In the genomic region with DNA sequence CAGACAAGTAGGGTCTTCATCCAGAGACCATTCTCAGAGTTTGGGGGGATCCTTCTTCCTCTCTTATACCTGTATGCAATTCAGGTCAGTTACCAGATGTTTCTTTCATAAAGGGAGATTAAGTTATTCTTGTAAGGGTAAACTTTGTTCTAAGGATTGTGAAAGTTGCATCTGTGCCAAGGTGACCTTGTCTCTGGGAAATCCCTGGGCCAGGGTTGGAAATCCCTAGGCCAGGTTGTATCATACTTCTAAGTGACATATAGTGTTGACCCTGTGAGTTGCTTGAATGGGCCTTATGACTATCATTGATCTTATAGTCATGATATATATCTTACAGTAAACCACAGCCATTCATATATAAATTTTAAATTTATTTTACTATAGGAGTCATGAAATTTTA, we compare ENCODE assay signal across 35 cellular contexts.
A peak's percentile ranks its signal among the peaks of the same experiment; 100 is the strongest.
DNase-seq lines count a peak whose midpoint lies in the region; ATAC-seq and TF ChIP-seq lines count a peak whose summit lies in the region.
"Had no signal": no experiment of that assay in that cellular context is flagged by ENCODE, and none has a peak within 500 bp of the region (broad histone marks: within the 10 kb centered on the region; RNA-seq: fewer than 3 reads in every experiment).

No MANE protein-coding gene starts in this region.

- H3F3A ChIP-seq in GM23338 (replicated peaks; ENCODE audit: low read depth) (no peaks in the 10 kb centered on the region), MM.1S (ENCODE audit: insufficient read depth, low read length) (no peaks in the 10 kb centered on the region)

- no peaks in the 10 kb centered on the region for H3K4me1 Mint-ChIP-seq in MCF 10A (ENCODE audit: insufficient read depth, unreplicated experiment)
- H3K4me1 Mint-ChIP-seq in GM23338 = no peaks in the 10 kb centered on the region
- peaks cover 9% of the 10 kb centered on the region; the same call in 1 of the 2 replicates for H3K4me1 Mint-ChIP-seq in WTC11
- H3K4me1 Mint-ChIP-seq: B cell; CD14-positive monocyte; CD4-positive, alpha-beta memory T cell; CD4-positive, CD25-positive, alpha-beta regulatory T cell; CD8-positive, alpha-beta memory T cell had no signal

- H3K27ac Mint-ChIP-seq in MCF 10A (ENCODE audit: low read depth, unreplicated experiment) (no peak overlapping the region), GM23338 (no peak overlapping the region), WTC11 (no peak overlapping the region)
- H3K27ac Mint-ChIP-seq: B cell; CD14-positive monocyte; CD4-positive, alpha-beta memory T cell; CD4-positive, alpha-beta T cell; CD8-positive, alpha-beta memory T cell; CD8-positive, alpha-beta T cell had no signal

- DNase-seq in mammary epithelial cell (no peak), MCF 10A (ENCODE audit: unreplicated experiment) (no peak), GM23338 (ENCODE audit: low spot score) (no peak), MM.1S (peak; percentile 52), neuronal stem cell (ENCODE audit: low spot score) (no peak), tibial artery (no peak), WTC11 (ENCODE audit: low spot score) (no peak), NCI-H1105 treated with DMSO at 0.1 percent for 48 hours (lab: John Stamatoyannopoulos, UW) (no peak)
- DNase-seq: 8988T; ACHN; AML-193; BE2C; C1 segment of cervical spinal cord; Caco-2; Calu3; CD4-positive, alpha-beta memory T cell; CD4-positive, alpha-beta T cell; CD4-positive, CD25-positive, alpha-beta regulatory T cell; CD8-positive, alpha-beta memory T cell; CD8-positive, alpha-beta T cell; COR-L47; DMS 273 treated with DMSO at 0.1 percent for 48 hours; DMS153; DMS53; DMS79; DMS79 treated with DMSO at 0.1 percent for 48 hours; DND-41; EL had no signal

- POLR2A ChIA-PET in MCF 10A (lab: Yijun Ruan, JAX) = no interaction called here
- POLR2A ChIA-PET in WTC11 (lab: Charles Lee) = no interaction called here

- no peak overlapping the region for H3K4ac ChIP-seq in neuronal stem cell (ENCODE audit: low read length)

- TF ChIP-seq CTCF in mammary epithelial cell (conservative IDR thresholded peaks at IDR 0.05 in 1 of 2, IDR thresholded peaks at IDR 0.05 in 1 of 2; ENCODE audit: extremely low read depth in 1 of 2, insufficient read depth in 1 of 2, low read depth in 1 of 2, low read length in 2 of 2) (no peak), MCF 10A (IDR thresholded peaks at IDR 0.05; ENCODE audit: unreplicated experiment) (no peak), GM23338 (conservative IDR thresholded peaks at IDR 0.05; ENCODE audit: low read depth in 2 of 2) (no peak), MM.1S (IDR thresholded peaks at IDR 0.05; ENCODE audit: low read length) (no peak), tibial artery (IDR thresholded peaks at IDR 0.05) (no peak), WTC11 (IDR thresholded peaks at IDR 0.05) (no peak)

- H3K23ac ChIP-seq in neuronal stem cell (ENCODE audit: low read depth, low read length, poor library complexity) = no peak overlapping the region

- no peak overlapping the region for H3K18ac ChIP-seq in neuronal stem cell (ENCODE audit: low read length)

- H3K9me3 Mint-ChIP-seq in MCF 10A (ENCODE audit: unreplicated experiment) = peaks cover 7% of the 10 kb centered on the region
- H3K9me3 Mint-ChIP-seq in GM23338 = no peaks in the 10 kb centered on the region; the same call in 2 of the 3 replicates
- H3K9me3 Mint-ChIP-seq in WTC11 = peaks cover 20% of the 10 kb centered on the region

- no peak overlapping the region for H3K14ac ChIP-seq in neuronal stem cell (ENCODE audit: low read length)

- no peak overlapping the region for H3K27ac ChIP-seq in mammary epithelial cell (ENCODE audit: insufficient read depth, low read depth, low read length)
- H3K27ac ChIP-seq in GM23338 (ENCODE audit: low read depth) = no peak overlapping the region
- peak overlapping the region; percentile 45; the same call in 1 of the 2 replicates for H3K27ac ChIP-seq in MM.1S (ENCODE audit: low read length)
- no peak overlapping the region for H3K27ac ChIP-seq in neuronal stem cell (replicated peaks; ENCODE audit: low read length)
- no peak overlapping the region for H3K27ac ChIP-seq in tibial artery
- H3K27ac ChIP-seq: 22Rv1; A549; BLaER1; BLaER1 treated with 17β-estradiol and CSF1 and Interleukin-3, amounts not matched to agents 10 nM and 100 nM; C4-2B had no signal

- H3K4me3 Mint-ChIP-seq in MCF 10A (ENCODE audit: unreplicated experiment) = no peak overlapping the region
- H3K4me3 Mint-ChIP-seq in GM23338 = no peak overlapping the region
- H3K4me3 Mint-ChIP-seq in WTC11 = no peak overlapping the region
- H3K4me3 Mint-ChIP-seq: B cell; CD14-positive monocyte; CD4-positive, alpha-beta memory T cell; CD4-positive, alpha-beta T cell; CD4-positive, CD25-positive, alpha-beta regulatory T cell; CD8-positive, alpha-beta memory T cell; CD8-positive, alpha-beta T cell had no signal

- no peak overlapping the region for H4K8ac ChIP-seq in neuronal stem cell (ENCODE audit: low read depth, low read length)

- H3K4me2 ChIP-seq in mammary epithelial cell (ENCODE audit: insufficient read depth, low read depth, low read length) = peak overlapping the region; percentile 18
- H3K4me2 ChIP-seq in GM23338 = no peak overlapping the region
- H3K4me2 ChIP-seq in MM.1S (ENCODE audit: low read depth, low read length) = 0 out of 2 replicates have a peak overlapping the region, but pooled peaks have one; percentile 18
- no peak overlapping the region for H3K4me2 ChIP-seq in neuronal stem cell (ENCODE audit: insufficient read depth, low read length, poor library complexity, severe bottlenecking)
- H3K4me2 ChIP-seq: A549; BLaER1; BLaER1 treated with 17β-estradiol and CSF1 and Interleukin-3, amounts not matched to agents 10 nM and 100 nM had no signal

- H3K4me3 ChIP-seq in mammary epithelial cell (replicated peaks in 1 of 3; ENCODE audit: insufficient read depth in 1 of 3, low read depth in 2 of 3, low read length in 3 of 3) = no peak overlapping the region
- no peak overlapping the region for H3K4me3 ChIP-seq in GM23338
- no peak overlapping the region for H3K4me3 ChIP-seq in MM.1S (ENCODE audit: low read length)
- no peak overlapping the region for H3K4me3 ChIP-seq in neuronal stem cell (ENCODE audit: low read length in 2 of 2)
- H3K4me3 ChIP-seq in tibial artery = no peak overlapping the region
- H3K4me3 ChIP-seq: A549; BLaER1; BLaER1 treated with 17β-estradiol and CSF1 and Interleukin-3, amounts not matched to agents 10 nM and 100 nM had no signal

- no peak overlapping the region for H3K9ac ChIP-seq in mammary epithelial cell (ENCODE audit: insufficient read depth, low read length)
- H3K9ac ChIP-seq in MM.1S (ENCODE audit: low read length) = no peak overlapping the region
- H3K9ac ChIP-seq in neuronal stem cell (ENCODE audit: low read depth, low read length, poor library complexity) = no peak overlapping the region
- H3K9ac ChIP-seq: BLaER1; BLaER1 treated with 17β-estradiol and CSF1 and Interleukin-3, amounts not matched to agents 10 nM and 100 nM had no signal

- H3K9me3 ChIP-seq in mammary epithelial cell (replicated peaks; ENCODE audit: insufficient read depth, low read length) (no peaks in the 10 kb centered on the region), MM.1S (replicated peaks; ENCODE audit: insufficient read depth, low read length) (no peaks in the 10 kb centered on the region), neuronal stem cell (replicated peaks in 1 of 2; ENCODE audit: control insufficient read depth in 2 of 2, insufficient read depth in 1 of 2, low read depth in 1 of 2, low read length in 2 of 2) (no peaks in the 10 kb centered on the region), tibial artery (no peaks in the 10 kb centered on the region)
- H3K9me3 ChIP-seq: A549; BE2C; BLaER1; BLaER1 treated with 17β-estradiol and CSF1 and Interleukin-3, amounts not matched to agents 10 nM and 100 nM; Caco-2 had no signal

- in situ Hi-C loops in mammary epithelial cell (cut with MboI; ENCODE audit: low sequenced_read_pairs in 2 of 2) = no loop called here

- H2BK120ac ChIP-seq in neuronal stem cell (ENCODE audit: low read depth, low read length) = no peak overlapping the region

- H3K4me1 ChIP-seq in mammary epithelial cell (ENCODE audit: insufficient read depth, low read length) = peaks cover 8% of the 10 kb centered on the region
- H3K4me1 ChIP-seq in GM23338 (ENCODE audit: insufficient read depth) = no peaks in the 10 kb centered on the region
- peaks cover 11% of the 10 kb centered on the region for H3K4me1 ChIP-seq in MM.1S (ENCODE audit: low read length)
- peaks cover 0 to 6% of the 10 kb centered on the region in 2 donors for H3K4me1 ChIP-seq in neuronal stem cell (ENCODE audit: control insufficient read depth in 2 of 2, insufficient read depth in 1 of 2, low read depth in 1 of 2, low read length in 2 of 2)
- no peaks in the 10 kb centered on the region for H3K4me1 ChIP-seq in tibial artery
- H3K4me1 ChIP-seq: A549; BE2C; BLaER1; BLaER1 treated with 17β-estradiol and CSF1 and Interleukin-3, amounts not matched to agents 10 nM and 100 nM had no signal

- no peak overlapping the region for H2AK5ac ChIP-seq in neuronal stem cell (ENCODE audit: low read depth, low read length)

- H4K91ac ChIP-seq in neuronal stem cell (ENCODE audit: low read depth, low read length, poor library complexity) = no peak overlapping the region

- H3K27me3 Mint-ChIP-seq in MCF 10A (ENCODE audit: insufficient read depth, unreplicated experiment) (no peaks in the 10 kb centered on the region), GM23338 (ENCODE audit: insufficient read depth, low read depth, poor library complexity) (peaks cover 4% of the 10 kb centered on the region), WTC11 (ENCODE audit: low read depth) (no peaks in the 10 kb centered on the region)
- H3K27me3 Mint-ChIP-seq: B cell; CD4-positive, alpha-beta T cell; CD4-positive, CD25-positive, alpha-beta regulatory T cell; CD8-positive, alpha-beta memory T cell had no signal

- intact Hi-C loops in mammary epithelial cell (cut with micrococcal nuclease) = no loop called here
- intact Hi-C loops in MCF 10A (cut with micrococcal nuclease) = no loop called here
- intact Hi-C loops in tibial artery (cut with DNase I; ENCODE audit: low total_unique reads) = no loop called here

- H3K79me2 ChIP-seq in mammary epithelial cell (ENCODE audit: insufficient read depth, low read length) (no peaks in the 10 kb centered on the region), GM23338 (replicated peaks; ENCODE audit: insufficient read depth) (no peaks in the 10 kb centered on the region), MM.1S (ENCODE audit: low read length) (no peaks in the 10 kb centered on the region)

- H3K27me3 ChIP-seq in mammary epithelial cell (ENCODE audit: insufficient read depth, low read length) (no peaks in the 10 kb centered on the region), GM23338 (ENCODE audit: insufficient read depth) (no peaks in the 10 kb centered on the region), MM.1S (replicated peaks; ENCODE audit: insufficient read depth, low read length) (no peaks in the 10 kb centered on the region), neuronal stem cell (ENCODE audit: control insufficient read depth in 3 of 3, insufficient read depth in 3 of 3, low read depth in 1 of 3, low read length in 3 of 3) (no peaks in the 10 kb centered on the region), tibial artery (no peaks in the 10 kb centered on the region)
- H3K27me3 ChIP-seq: BE2C; BLaER1; BLaER1 treated with 17β-estradiol and CSF1 and Interleukin-3, amounts not matched to agents 10 nM and 100 nM had no signal

- no peaks in the 10 kb centered on the region for H3K79me1 ChIP-seq in neuronal stem cell (ENCODE audit: low read depth, low read length)

- H3K9me2 ChIP-seq in GM23338 (ENCODE audit: insufficient read depth) (no peaks in the 10 kb centered on the region), MM.1S (replicated peaks; ENCODE audit: insufficient read depth, low read length) (no peaks in the 10 kb centered on the region)

- BruUV-seq in mammary epithelial cell (replicated peaks; lab: Mats Ljungman, UMichigan) = no TSS peak
- no TSS peak for BruUV-seq in MCF 10A (replicated peaks; lab: Mats Ljungman, UMichigan)

- H2AFZ ChIP-seq in mammary epithelial cell (ENCODE audit: low read depth, low read length) (no peak overlapping the region), GM23338 (peak overlapping the region; percentile 38; the same call in 1 of the 2 replicates), MM.1S (ENCODE audit: low read length) (no peak overlapping the region), neuronal stem cell (ENCODE audit: low read length) (no peak overlapping the region)

- H2BK12ac ChIP-seq in neuronal stem cell (ENCODE audit: low read length) = peak overlapping the region; percentile 58

- dilution Hi-C loops in mammary epithelial cell (cut with HindIII; ENCODE audit: low sequenced_read_pairs) = no loop called here

- no peak for ATAC-seq in GM23338
- ATAC-seq in WTC11 = no peak
- ATAC-seq: A549; CD8-positive, alpha-beta T cell had no signal

- H2BK15ac ChIP-seq in neuronal stem cell (ENCODE audit: low read length) = peak overlapping the region; percentile 89

- H3K36me3 ChIP-seq in mammary epithelial cell (ENCODE audit: insufficient read depth, low read length) (no peaks in the 10 kb centered on the region), GM23338 (ENCODE audit: insufficient read depth) (no peaks in the 10 kb centered on the region), MM.1S (replicated peaks; ENCODE audit: insufficient read depth, low read length) (no peaks in the 10 kb centered on the region), neuronal stem cell (replicated peaks in 1 of 2; ENCODE audit: control insufficient read depth in 2 of 2, insufficient read depth in 2 of 2, low read length in 2 of 2) (no peaks in the 10 kb centered on the region), tibial artery (no peaks in the 10 kb centered on the region)
- H3K36me3 ChIP-seq: BE2C; BLaER1; BLaER1 treated with 17β-estradiol and CSF1 and Interleukin-3, amounts not matched to agents 10 nM and 100 nM had no signal

- H3K36me3 Mint-ChIP-seq in MCF 10A (ENCODE audit: insufficient read depth, unreplicated experiment) (no peaks in the 10 kb centered on the region), GM23338 (ENCODE audit: low read depth) (0 out of 3 replicates have a peak, but pooled peaks cover 3% of the 10 kb centered on the region), WTC11 (no peaks in the 10 kb centered on the region)
- H3K36me3 Mint-ChIP-seq: CD14-positive monocyte; CD4-positive, alpha-beta memory T cell; CD4-positive, CD25-positive, alpha-beta regulatory T cell; CD8-positive, alpha-beta memory T cell; CD8-positive, alpha-beta T cell had no signal

- H4K20me1 ChIP-seq in mammary epithelial cell (ENCODE audit: insufficient read depth, low read length) = no peaks in the 10 kb centered on the region
- no peaks in the 10 kb centered on the region; the same call in 1 of the 2 replicates for H4K20me1 ChIP-seq in GM23338 (replicated peaks; ENCODE audit: insufficient read depth)
- H4K20me1 ChIP-seq in MM.1S (ENCODE audit: insufficient read depth, low read length) = no peaks in the 10 kb centered on the region
- H4K20me1 ChIP-seq: BLaER1; BLaER1 treated with 17β-estradiol and CSF1 and Interleukin-3, amounts not matched to agents 10 nM and 100 nM had no signal

- H2BK5ac ChIP-seq in neuronal stem cell (ENCODE audit: low read length) = no peak overlapping the region

- CTCF ChIA-PET in mammary epithelial cell (lab: Charles Lee; ENCODE audit: low non-redundant PET) (no interaction called here), MCF 10A (lab: Yijun Ruan, JAX) (no interaction called here), WTC11 (lab: Charles Lee) (no interaction called here)

Comparison
In these comparisons a context has a peak if more than half of its experiments do, and no peak if none do; other contexts are left out.
1. H3K4me2 ChIP-seq: peak in mammary epithelial cell (single experiment) and MM.1S (single experiment); none in GM23338 (single experiment) and neuronal stem cell (single experiment).